ENCODE assay signal across 2 cellular contexts in the genomic region with DNA sequence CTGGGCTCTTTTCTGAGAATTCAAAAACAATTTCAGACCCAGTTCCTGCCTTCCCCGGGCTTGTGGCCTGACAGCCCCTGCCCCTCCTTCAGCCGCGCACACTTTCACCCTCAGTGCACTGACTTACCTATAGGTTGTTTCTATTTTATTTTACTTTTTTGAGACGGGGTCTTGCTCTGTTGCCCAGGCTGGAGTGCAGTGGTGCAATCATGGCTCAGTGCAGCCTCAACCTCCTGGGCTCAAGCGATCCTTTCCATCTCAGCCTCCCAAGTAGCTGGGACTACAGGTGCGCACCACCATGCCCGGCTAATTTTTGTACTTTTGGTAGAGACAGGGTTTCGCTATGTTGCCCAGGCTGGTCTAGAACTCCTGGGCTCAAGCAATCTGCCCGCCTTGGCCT. TPM values are rescaled to one million over a fixed set of nuclear protein-coding genes. Genes with fewer than 3 reads are reported as not detected.
"Had no signal": no experiment of that assay in that cellular context is flagged by ENCODE, and none has a peak within 500 bp of the region (broad histone marks: within the 10 kb centered on the region; RNA-seq: fewer than 3 reads in every experiment).

No MANE protein-coding gene starts in this region.

RNA-seq across cellular contexts. Expression of a gene that starts 1.5 kb away (rescaled TPM):
- total RNA-seq: G401, GM12878 had no signal
- polyA plus RNA-seq: GM12878 had no signal
